Comparison of ENCODE assay signal across 8 cellular contexts in genomic region chrX:24150051-24150790, GRCh38. TPM values are rescaled to one million over a fixed set of nuclear protein-coding genes. Genes with fewer than 3 reads are reported as not detected.
DNase-seq lines count a peak whose midpoint lies in the region; ATAC-seq lines count a peak whose summit lies in the region.

No MANE protein-coding gene starts in this region.

- no peaks in the 10 kb centered on the region for H3K27me3 ChIP-seq in CD4-positive, alpha-beta memory T cell (ENCODE audit: insufficient read depth, low read length)
- H3K27me3 ChIP-seq in mesenchymal stem cell (ENCODE audit: control insufficient read depth in 1 of 2, insufficient read depth in 1 of 2, low read length in 2 of 2) = no peaks in the 10 kb centered on the region

- H3K27me3 Mint-ChIP-seq in CD4-positive, alpha-beta memory T cell = no peaks in the 10 kb centered on the region

- intact Hi-C loops in CD4-positive, alpha-beta memory T cell (cut with micrococcal nuclease) = loop anchor here (1.0 to 5.0 kb wide), 7 partner anchors 69 to 483 kb away; partner anchors contain the start of genes APOO, EIF2S3, KLHL15 and PDK3

- peak overlapping the region; percentile 40 to 75 for H3K18ac ChIP-seq in mesenchymal stem cell (ENCODE audit: low read depth in 1 of 2, low read length in 2 of 2)

- peak overlapping the region in 1 of 2 experiments; percentile 67 for H3K4ac ChIP-seq in mesenchymal stem cell (ENCODE audit: low read depth in 1 of 2, low read length in 2 of 2)

- no peak overlapping the region for H2BK15ac ChIP-seq in mesenchymal stem cell (ENCODE audit: low read depth, poor library complexity, severe bottlenecking)

- no peak overlapping the region for H2BK12ac ChIP-seq in mesenchymal stem cell (ENCODE audit: low read length in 2 of 2)

- H3K14ac ChIP-seq in mesenchymal stem cell (ENCODE audit: low read length in 2 of 2) = no peak overlapping the region

- H3K9me3 ChIP-seq in CD4-positive, alpha-beta memory T cell (ENCODE audit: control insufficient read depth in 1 of 2, low read length in 2 of 2) = no peaks in the 10 kb centered on the region
- no peaks in the 10 kb centered on the region for H3K9me3 ChIP-seq in mesenchymal stem cell (ENCODE audit: control insufficient read depth, low read length)

- H3K9me3 Mint-ChIP-seq in CD4-positive, alpha-beta memory T cell = no peaks in the 10 kb centered on the region

- H3K9ac ChIP-seq in mesenchymal stem cell (ENCODE audit: low read length) = peak overlapping the region; percentile 99

- peak overlapping the region; percentile 90 for H4K91ac ChIP-seq in mesenchymal stem cell (ENCODE audit: low read length)

- H3K36me3 ChIP-seq in CD4-positive, alpha-beta memory T cell (ENCODE audit: insufficient read depth, low read length) = no peaks in the 10 kb centered on the region
- peaks cover 0 to 7% of the 10 kb centered on the region in 2 experiments for H3K36me3 ChIP-seq in mesenchymal stem cell (ENCODE audit: control insufficient read depth in 1 of 2, insufficient read depth in 2 of 2, low read depth in 1 of 2, low read length in 2 of 2)

- H2AFZ ChIP-seq in mesenchymal stem cell (ENCODE audit: low read depth, low read length) = no peak overlapping the region

- peak overlapping the region; percentile 85 for H4K8ac ChIP-seq in mesenchymal stem cell (ENCODE audit: low read length)

- peaks cover 78% of the 10 kb centered on the region for H3K4me1 ChIP-seq in CD4-positive, alpha-beta memory T cell (ENCODE audit: insufficient read depth, low read length)
- peaks cover 2% of the 10 kb centered on the region for H3K4me1 ChIP-seq in mesenchymal stem cell (ENCODE audit: control insufficient read depth, insufficient read depth, low read depth, low read length)

- peaks cover 39 to 77% (median 61%) of the 10 kb centered on the region in 4 donors for H3K4me1 Mint-ChIP-seq in CD4-positive, alpha-beta memory T cell

- peak overlapping the region; percentile 88 to 95 (median 92) for H3K4me3 Mint-ChIP-seq in CD4-positive, alpha-beta memory T cell

- H2BK120ac ChIP-seq in mesenchymal stem cell (ENCODE audit: low read depth, low read length) = peak overlapping the region; percentile 95

- peak overlapping the region; percentile 94 for H2BK5ac ChIP-seq in mesenchymal stem cell (ENCODE audit: low read depth, low read length, poor library complexity, severe bottlenecking)

- peak; percentile 69 for ATAC-seq in GM19372 (IDR thresholded peaks at IDR 0.05; ENCODE audit: low read depth, unreplicated experiment)
- ATAC-seq in HG03521 (IDR thresholded peaks at IDR 0.05; ENCODE audit: unreplicated experiment) = peak; percentile 65

- peaks cover 9 to 21% of the 10 kb centered on the region in 2 donors for H3K36me3 Mint-ChIP-seq in CD4-positive, alpha-beta memory T cell

- CTCF ChIA-PET in CD4-positive, alpha-beta memory T cell (lab: Charles Lee; ENCODE audit: partially characterized antibody) = interaction anchor here (2.3 kb wide), 1 partner anchor 97 kb away, joined by 6 read pairs; no protein-coding TSS in a partner anchor

- H3K27ac ChIP-seq in CD4-positive, alpha-beta memory T cell (ENCODE audit: low read depth, low read length) = peak overlapping the region; percentile 83
- H3K27ac ChIP-seq in mesenchymal stem cell (ENCODE audit: low read length, poor library complexity, severe bottlenecking) = peak overlapping the region; percentile 78

- POLR2A ChIA-PET in CD4-positive, alpha-beta memory T cell (lab: Charles Lee; ENCODE audit: partially characterized antibody) = interaction anchor here (1.3 to 3.1 kb wide), 3 partner anchors 31 to 124 kb away, joined by 3 to 16 read pairs (median 8); partner anchors contain the start of genes EIF2S3 and KLHL15

- H3K4me3 ChIP-seq in CD4-positive, alpha-beta memory T cell (ENCODE audit: low read length in 2 of 2) = peak overlapping the region; percentile 64 to 65
- peak overlapping the region; percentile 65 to 97 for H3K4me3 ChIP-seq in mesenchymal stem cell (ENCODE audit: insufficient read depth in 1 of 2, low read depth in 1 of 2, low read length in 2 of 2)

- peak; percentile 89 to 95 (median 93) for DNase-seq in CD4-positive, alpha-beta memory T cell
- DNase-seq in NCI-H82 (lab: John Stamatoyannopoulos, UW) (peak; percentile 95), mesenchymal stem cell (peak; percentile 89)
- peak; percentile 91 for DNase-seq in activated CD8-positive, alpha-beta memory T cell treated with anti-CD3 and anti-CD28 coated beads for 24 hours
- peak; percentile 71 for DNase-seq in effector CD8-positive, alpha-beta T cell (lab: John Stamatoyannopoulos, UW)
- DNase-seq in stimulated activated CD8-positive, alpha-beta memory T cell treated with anti-CD3 and anti-CD28 coated beads, Interleukin-12 subunit alpha, Interleukin-12 subunit beta, amount 100 ng/mL, for 4 hours (ENCODE audit: low read depth) = peak; percentile 88

- H3K4me2 ChIP-seq in mesenchymal stem cell (ENCODE audit: low read length, poor library complexity, severe bottlenecking) = peak overlapping the region; percentile 9

- H3K27ac Mint-ChIP-seq in CD4-positive, alpha-beta memory T cell = peak overlapping the region; percentile 91 to 96 (median 94)

- no peaks in the 10 kb centered on the region for H3K79me1 ChIP-seq in mesenchymal stem cell (replicated peaks; ENCODE audit: low read length, poor library complexity, severe bottlenecking)

- 0% methylated on average over 31 of the region's 79 CpGs for WGBS in mesenchymal stem cell

- H3K23ac ChIP-seq in mesenchymal stem cell (ENCODE audit: low read length in 2 of 2) = no peak overlapping the region

- H2AK5ac ChIP-seq in mesenchymal stem cell (ENCODE audit: low read length, severe bottlenecking) = no peak overlapping the region

RNA-seq across cellular contexts. Expression of gene ZFX, which starts 0.7 kb away (rescaled TPM):
- total RNA-seq in CD4-positive, alpha-beta memory T cell = 10 to 100 TPM; 69.5 to 72.2 TPM
- polyA plus RNA-seq in CD4-positive, alpha-beta memory T cell = 10 to 100 TPM; 33.7 to 43.8 TPM
- 8.4 TPM for polyA plus RNA-seq in mesenchymal stem cell (2013, experiment 1 of 2)
- 8.1 TPM for polyA plus RNA-seq in mesenchymal stem cell (2013, experiment 2 of 2)

Comparison
In these comparisons a context has a peak if more than half of its experiments do, and no peak if none do; other contexts are left out.
1. Peak in every context shown above with its lines: DNase-seq, ATAC-seq, H3K4me3 ChIP-seq and H3K27ac ChIP-seq.